ENCODE assay signal across 25 cellular contexts in genomic region chr3:143652118-143652517, GRCh38.
DNase-seq lines count a peak whose midpoint lies in the region; ATAC-seq, FAIRE-seq and TF ChIP-seq lines count a peak whose summit lies in the region.
"Had no signal": no experiment of that assay in that cellular context is flagged by ENCODE, and none has a peak within 500 bp of the region (broad histone marks: within the 10 kb centered on the region; RNA-seq: fewer than 3 reads in every experiment).

No MANE protein-coding gene starts in this region.

- FAIRE-seq in GM12891 (lab: Jason Lieb, UNC) (peak; percentile 45), astrocyte (lab: Jason Lieb, UNC) (peak; percentile 23)
- FAIRE-seq: A549, D721Med, GM12878, GM18507 had no signal

- H3K36me3 Mint-ChIP-seq in astrocyte (ENCODE audit: low read depth, unreplicated experiment): no peaks in the 10 kb centered on the region

- TF ChIP-seq CTCF in astrocyte (IDR thresholded peaks at IDR 0.05; ENCODE audit: insufficient read depth, low read depth, low read length) (no peak), right lobe of liver (IDR thresholded peaks at IDR 0.05) (no peak)

- H3K4me1 ChIP-seq in astrocyte (ENCODE audit: insufficient read depth, low read length): peaks cover 3% of the 10 kb centered on the region
- peaks cover 0 to 20% (median 0%) of the 10 kb centered on the region in 4 donors for H3K4me1 ChIP-seq in right lobe of liver
- H3K4me1 ChIP-seq: A549, BE2C had no signal

- ATAC-seq in right lobe of liver (peak; percentile 83 to 91 (median 85)), GM21619 (IDR thresholded peaks at IDR 0.05; ENCODE audit: unreplicated experiment) (no peak), HG02885 (IDR thresholded peaks at IDR 0.05; ENCODE audit: poor library complexity, unreplicated experiment) (no peak)
- ATAC-seq: A549, GM12878, HCT116 had no signal

- no peak overlapping the region for H3K9ac ChIP-seq in astrocyte (ENCODE audit: low read length)
- H3K9ac ChIP-seq: BLaER1 treated with 17β-estradiol and CSF1 and Interleukin-3, amounts not matched to agents 10 nM and 100 nM; GM23248 had no signal

- H3K79me2 ChIP-seq in astrocyte (ENCODE audit: insufficient read depth, low read length): no peaks in the 10 kb centered on the region

- H3K27ac ChIP-seq in astrocyte (ENCODE audit: low read depth, low read length): no peak overlapping the region
- peak overlapping the region in 1 of 3 donors; percentile 18 for H3K27ac ChIP-seq in right lobe of liver
- H3K27ac ChIP-seq: A549; BLaER1 treated with 17β-estradiol and CSF1 and Interleukin-3, amounts not matched to agents 10 nM and 100 nM; GM23248 had no signal

- TF ChIP-seq POLR2A in GM12891 (IDR thresholded peaks at IDR 0.05; ENCODE audit: low read depth, low read length) (no peak), right lobe of liver (IDR thresholded peaks at IDR 0.05) (no peak)

- H3K9me3 Mint-ChIP-seq in astrocyte (ENCODE audit: unreplicated experiment): no peaks in the 10 kb centered on the region
- H3K9me3 Mint-ChIP-seq: CD4-positive, alpha-beta T cell; CD8-positive, alpha-beta memory T cell; H9 had no signal

- H3K4me2 ChIP-seq in astrocyte (ENCODE audit: low read length): no peak overlapping the region
- H3K4me2 ChIP-seq: A549 had no signal

- no peak overlapping the region for H3K27ac Mint-ChIP-seq in astrocyte (ENCODE audit: unreplicated experiment)
- H3K27ac Mint-ChIP-seq: CD14-positive monocyte; CD4-positive, alpha-beta T cell; CD8-positive, alpha-beta memory T cell; H9 had no signal

- WGBS in right lobe of liver (ENCODE audit: insufficient coverage, low coverage, low lambda C conversion rate, missing lambda C conversion rate): 39% methylated on average over 3 of the region's 3 CpGs

- no peaks in the 10 kb centered on the region for H3K27me3 Mint-ChIP-seq in astrocyte (ENCODE audit: low read depth, unreplicated experiment)
- H3K27me3 Mint-ChIP-seq: CD4-positive, alpha-beta T cell; CD8-positive, alpha-beta memory T cell had no signal

- H2AFZ ChIP-seq in astrocyte (ENCODE audit: low read depth, low read length): no peak overlapping the region
- H2AFZ ChIP-seq: GM23248 had no signal

- H3K4me1 Mint-ChIP-seq in astrocyte (ENCODE audit: low read depth, unreplicated experiment): peaks cover 24% of the 10 kb centered on the region
- H3K4me1 Mint-ChIP-seq: CD8-positive, alpha-beta memory T cell had no signal

- intact Hi-C loops in right lobe of liver (cut with DNase I): no loop called here

- no peak overlapping the region for H3K4me3 Mint-ChIP-seq in astrocyte (ENCODE audit: unreplicated experiment)
- H3K4me3 Mint-ChIP-seq: CD14-positive monocyte; CD4-positive, alpha-beta T cell; CD8-positive, alpha-beta memory T cell; H9 had no signal

- H3K4me3 ChIP-seq in astrocyte (ENCODE audit: insufficient read depth, low read depth, low read length): no peak overlapping the region
- H3K4me3 ChIP-seq in right lobe of liver: no peak overlapping the region
- H3K4me3 ChIP-seq: A549; BLaER1 treated with 17β-estradiol and CSF1 and Interleukin-3, amounts not matched to agents 10 nM and 100 nM; GM12878; GM23248 had no signal

- DNase-seq in GM12891 (ENCODE audit: insufficient read length, low spot score): no peak
- no peak for DNase-seq in astrocyte (ENCODE audit: low read depth)
- DNase-seq in right lobe of liver: peak; percentile 63 to 81 (median 80)
- DNase-seq in activated effector memory CD4-positive, alpha-beta T cell treated with Interleukin-2 at 50 U/mL for 16 hours: no peak
- DNase-seq: 8988T; ACHN; AML-193; BE2C; CD4-positive, alpha-beta T cell; CD8-positive, alpha-beta memory T cell; DMS 273 treated with DMSO at 0.1 percent for 48 hours; DMS79; EL; GDM1; GM23248; H9 had no signal

- no peaks in the 10 kb centered on the region for H3K27me3 ChIP-seq in astrocyte (ENCODE audit: insufficient read depth, low read length)
- no peaks in the 10 kb centered on the region for H3K27me3 ChIP-seq in right lobe of liver
- H3K27me3 ChIP-seq: BE2C; BLaER1 treated with 17β-estradiol and CSF1 and Interleukin-3, amounts not matched to agents 10 nM and 100 nM had no signal

- H3K9me3 ChIP-seq in astrocyte (ENCODE audit: insufficient read depth, low read depth, low read length): no peaks in the 10 kb centered on the region
- H3K9me3 ChIP-seq in right lobe of liver: no peaks in the 10 kb centered on the region
- H3K9me3 ChIP-seq: A549; BE2C; BLaER1 treated with 17β-estradiol and CSF1 and Interleukin-3, amounts not matched to agents 10 nM and 100 nM had no signal

- H3K36me3 ChIP-seq in astrocyte (ENCODE audit: insufficient read depth, low read length) (no peaks in the 10 kb centered on the region), right lobe of liver (no peaks in the 10 kb centered on the region)
- H3K36me3 ChIP-seq: BE2C had no signal

- H4K20me1 ChIP-seq in astrocyte (ENCODE audit: insufficient read depth, low read length): no peaks in the 10 kb centered on the region
- H4K20me1 ChIP-seq: BLaER1 treated with 17β-estradiol and CSF1 and Interleukin-3, amounts not matched to agents 10 nM and 100 nM had no signal

TF ChIP-seq in GM12891, 5 proteins besides CTCF, POLR2A, EP300 and RAD21:
- no peak for TF ChIP-seq POLR2AphosphoS5 (IDR thresholded peaks at IDR 0.05; ENCODE audit: low read depth, low read length)
- TF ChIP-seq TAF1 (IDR thresholded peaks at IDR 0.05; ENCODE audit: low read depth, low read length): no peak

Comparison
In these comparisons a context has a peak if more than half of its experiments do, and no peak if none do; other contexts are left out.
1. DNase-seq: peak in right lobe of liver (3 of 3); none in GM12891 (single experiment), astrocyte (single experiment) and activated effector memory CD4-positive, alpha-beta T cell treated with Interleukin-2 at 50 U/mL for 16 hours (single experiment).
2. ATAC-seq: peak in right lobe of liver (4 of 4); none in GM21619 (single experiment) and HG02885 (single experiment).